In genomic region chr10:61183971-61184370, GRCh38 we compare ENCODE assay signal across 28 cellular contexts.
"Had no signal": no experiment of that assay in that cellular context is flagged by ENCODE, and none has a peak within 500 bp of the region (broad histone marks: within the 10 kb centered on the region; RNA-seq: fewer than 3 reads in every experiment).

No MANE protein-coding gene starts in this region.

- H3K36me3 ChIP-seq: neural progenitor cell, ovary, right lobe of liver, sigmoid colon, spleen, stomach, suprapubic skin, tibial artery, transverse colon, upper lobe of right lung, uterus had no signal

- DNase-seq: naive thymus-derived CD4-positive, alpha-beta T cell; natural killer cell; occipital lobe; ovary; posterior cingulate gyrus; psoas muscle; right cardiac atrium; right lobe of liver; sigmoid colon; spleen; stimulated activated CD4-positive, alpha-beta T cell treated with anti-CD3 and anti-CD28 coated beads, Interleukin-12 subunit alpha, Interleukin-12 subunit beta, amount 100 ng/mL, for 4 hours; stimulated activated CD4-positive, alpha-beta T cell treated with anti-CD3 and anti-CD28 coated beads, Interleukin-2, amount 100 ng/mL, for 24 hours; stimulated activated CD4-positive, alpha-beta T cell treated with anti-CD3 and anti-CD28 coated beads, Interleukin-2, amount 100 ng/mL, for 48 hours; stimulated activated CD4-positive, alpha-beta T cell treated with anti-CD3 and anti-CD28 coated beads, Interleukin-4, amount 100 ng/mL, for 24 hours; stimulated activated naive B cell treated with anti-CD40 and anti-IgM and Interleukin-4, amounts not matched to agents 10 μg/mL and 1 μg/mL and 100 μg/mL, for 72 hours; stimulated activated naive CD4-positive, alpha-beta T cell treated with Interleukin-2 at 50 U/mL for 16 hours; stomach; testis; tibial artery; transverse colon; upper lobe of right lung; uterus had no signal

- H3K4me2 ChIP-seq: neural progenitor cell, smooth muscle cell had no signal

- H3K79me2 ChIP-seq: parathyroid adenoma had no signal

- ATAC-seq: naive thymus-derived CD4-positive, alpha-beta T cell; natural killer cell; right cardiac atrium; right lobe of liver; stimulated activated effector memory CD8-positive, alpha-beta T cell treated with anti-CD3 and anti-CD28 coated beads, Interleukin-12 subunit alpha, Interleukin-12 subunit beta, amount 100 ng/mL, for 72 hours; stimulated activated naive B cell treated with anti-CD40 and anti-IgM and Interleukin-4, amounts not matched to agents 10 μg/mL and 1 μg/mL and 100 μg/mL, for 72 hours; upper lobe of right lung had no signal

- H2AFZ ChIP-seq: neural progenitor cell, parathyroid adenoma had no signal

- H3K9ac ChIP-seq: neural progenitor cell, parathyroid adenoma had no signal

- H3K27ac ChIP-seq: neural progenitor cell, ovary, parathyroid adenoma, psoas muscle, right lobe of liver, sigmoid colon, skin epidermis, spleen, stomach, suprapubic skin, testis, tibial artery, transverse colon, upper lobe of right lung, uterus had no signal

- H3K4me3 ChIP-seq: neural progenitor cell, ovary, psoas muscle, right lobe of liver, sigmoid colon, skin epidermis, smooth muscle cell, spleen, stomach, suprapubic skin, testis, tibial artery, transverse colon, upper lobe of right lung, uterus had no signal

- H3K27me3 ChIP-seq: neural progenitor cell, ovary, right lobe of liver, sigmoid colon, spleen, stomach, suprapubic skin, testis, tibial artery, transverse colon, upper lobe of right lung, uterus had no signal

- H3K9me3 ChIP-seq: ovary, psoas muscle, right lobe of liver, sigmoid colon, spleen, stomach, suprapubic skin, testis, tibial artery, transverse colon, upper lobe of right lung, uterus had no signal

- H3K4me1 ChIP-seq: neural progenitor cell, parathyroid adenoma, psoas muscle, right lobe of liver, sigmoid colon, spleen, suprapubic skin, testis, tibial artery, transverse colon, upper lobe of right lung had no signal
